Comparison of ENCODE assay signal across 8 cellular contexts in the genomic region with DNA sequence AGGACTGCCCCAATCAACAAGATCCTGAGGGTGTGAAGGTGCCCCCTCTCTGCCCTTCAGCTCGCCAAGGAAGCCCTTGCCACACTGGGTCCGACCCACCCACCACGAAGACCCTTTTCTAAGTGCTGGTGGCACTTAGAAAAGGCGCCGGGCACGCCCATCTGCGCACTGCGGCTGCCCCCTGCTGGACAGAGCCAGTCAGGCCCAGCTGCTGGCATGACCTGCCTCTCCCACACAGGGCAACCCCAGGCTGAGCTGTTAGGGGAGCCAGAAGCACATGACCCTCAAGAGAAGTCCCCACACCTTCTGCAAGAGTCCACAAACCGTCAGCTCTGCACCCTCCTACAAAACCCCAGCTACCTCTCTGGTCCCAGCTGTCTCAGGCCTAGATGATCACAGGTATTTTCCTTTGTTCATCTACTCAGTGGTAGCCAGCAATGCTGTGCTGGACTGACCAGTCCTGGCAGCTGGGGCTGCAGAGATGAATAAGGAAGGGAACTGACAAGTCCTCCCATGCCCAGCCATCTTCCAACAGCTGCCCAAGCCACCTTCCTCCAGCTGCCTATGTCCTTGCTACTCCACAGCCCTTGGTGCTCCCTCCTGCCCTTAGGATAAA. TPM values are rescaled to one million over a fixed set of nuclear protein-coding genes. Genes with fewer than 3 reads are reported as not detected.
DNase-seq lines count a peak whose midpoint lies in the region; ATAC-seq and TF ChIP-seq lines count a peak whose summit lies in the region.

No MANE protein-coding gene starts in this region.

- ATAC-seq in RWPE2 (ENCODE audit: low read depth): peak; percentile 77
- peak; percentile 83 for ATAC-seq in upper lobe of right lung
- ATAC-seq in HG02852 (IDR thresholded peaks at IDR 0.05; ENCODE audit: unreplicated experiment): no peak

- H3K4me3 ChIP-seq in RWPE2 (ENCODE audit: severe bottlenecking): no peak overlapping the region
- no peak overlapping the region for H3K4me3 ChIP-seq in upper lobe of right lung

- intact Hi-C loops in upper lobe of right lung (cut with DNase I): loop anchor here (10.0 kb wide), 1 partner anchor 730 kb away; no protein-coding TSS in a partner anchor

- TF ChIP-seq CTCF in RWPE2 (IDR thresholded peaks at IDR 0.05; ENCODE audit: poor library complexity, severe bottlenecking) (peak; percentile 86), upper lobe of right lung (IDR thresholded peaks at IDR 0.05) (peak; percentile 94)

- H3K27ac ChIP-seq in RWPE2 (ENCODE audit: poor library complexity, severe bottlenecking) (no peak overlapping the region), upper lobe of right lung (no peak overlapping the region)

- H3K36me3 ChIP-seq in RWPE2 (ENCODE audit: low read depth): no peaks in the 10 kb centered on the region
- no peaks in the 10 kb centered on the region for H3K36me3 ChIP-seq in upper lobe of right lung

- peaks cover 4% of the 10 kb centered on the region for H3K27me3 ChIP-seq in RWPE2 (ENCODE audit: insufficient read depth, poor library complexity, severe bottlenecking)
- H3K27me3 ChIP-seq in upper lobe of right lung: peaks cover 18% of the 10 kb centered on the region

- H3K9me3 ChIP-seq in RWPE2 (ENCODE audit: severe bottlenecking): no peaks in the 10 kb centered on the region
- no peaks in the 10 kb centered on the region for H3K9me3 ChIP-seq in upper lobe of right lung

- H3K4me1 ChIP-seq in RWPE2 (ENCODE audit: insufficient read depth, poor library complexity, severe bottlenecking): no peaks in the 10 kb centered on the region
- no peaks in the 10 kb centered on the region for H3K4me1 ChIP-seq in upper lobe of right lung

- DNase-seq in DMS79 treated with DMSO at 0.1 percent for 48 hours (lab: John Stamatoyannopoulos, UW) (peak; percentile 71), HuH-7.5 (ENCODE audit: low spot score) (peak; percentile 69), RWPE2 (ENCODE audit: low spot score) (no peak), germinal center (ENCODE audit: low spot score) (peak; percentile 84), pons (ENCODE audit: low spot score) (peak; percentile 58), upper lobe of right lung (peak; percentile 84)
- DNase-seq in activated effector memory CD4-positive, alpha-beta T cell treated with anti-CD3 and anti-CD28 coated beads, Interleukin-2, amount 50 U/mL, for 16 hours: peak; percentile 90

RNA-seq across cellular contexts. Expression of a gene that starts 40.0 kb away (rescaled TPM):
- 22.9 TPM for total RNA-seq in upper lobe of right lung
